ENCODE assay signal across 1 cellular context in the genomic region with DNA sequence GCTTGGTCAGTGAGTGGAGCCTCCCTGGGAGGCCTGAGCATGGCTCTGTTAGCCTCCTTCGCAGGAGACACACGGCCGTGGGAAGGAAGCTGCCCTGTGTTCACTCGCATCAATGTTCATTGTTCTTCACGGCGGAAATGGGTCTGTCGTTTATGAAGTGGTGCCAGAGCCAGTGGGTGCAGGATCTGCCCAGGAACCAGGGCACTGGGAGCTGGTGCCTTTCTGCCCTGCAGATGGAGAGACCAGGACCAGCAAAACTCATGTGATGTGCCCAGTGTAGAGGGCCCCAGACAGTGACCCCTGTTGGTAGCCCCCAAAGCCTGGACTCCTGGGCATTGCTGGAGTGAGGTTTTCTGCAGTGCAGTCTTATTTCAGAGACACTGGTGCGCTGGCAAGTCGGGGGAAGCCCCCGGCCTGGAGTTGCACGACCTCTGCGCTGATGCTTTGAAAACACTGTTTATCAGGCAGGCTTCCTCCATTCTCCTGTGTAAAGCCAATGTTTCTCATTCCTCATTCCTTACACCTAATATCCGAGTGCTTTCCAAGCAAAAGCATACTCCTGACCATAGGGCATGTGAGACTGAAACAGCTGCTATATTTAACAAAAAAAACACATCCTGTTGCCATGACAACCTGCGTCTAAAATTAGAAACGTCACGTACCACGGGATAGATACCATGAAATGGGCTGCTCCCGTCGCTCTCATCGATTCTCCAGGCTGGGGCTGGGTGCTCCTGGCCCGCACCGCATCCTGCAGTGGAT.
TF ChIP-seq lines count a peak whose summit lies in the region.

No MANE protein-coding gene starts in this region.

TF ChIP-seq in SK-N-SH, 30 proteins besides CTCF, POLR2A, EP300 and RAD21:
- TF ChIP-seq, protein P1, sequence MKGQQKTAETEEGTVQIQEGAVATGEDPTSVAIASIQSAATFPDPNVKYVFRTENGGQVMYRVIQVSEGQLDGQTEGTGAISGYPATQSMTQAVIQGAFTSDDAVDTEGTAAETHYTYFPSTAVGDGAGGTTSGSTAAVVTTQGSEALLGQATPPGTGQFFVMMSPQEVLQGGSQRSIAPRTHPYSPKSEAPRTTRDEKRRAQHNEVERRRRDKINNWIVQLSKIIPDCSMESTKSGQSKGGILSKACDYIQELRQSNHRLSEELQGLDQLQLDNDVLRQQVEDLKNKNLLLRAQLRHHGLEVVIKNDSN (IDR thresholded peaks at IDR 0.05; ENCODE audit: borderline replicate concordance, low read depth), result no peak
